21 cellular contexts compared by ENCODE assay signal in the genomic region with DNA sequence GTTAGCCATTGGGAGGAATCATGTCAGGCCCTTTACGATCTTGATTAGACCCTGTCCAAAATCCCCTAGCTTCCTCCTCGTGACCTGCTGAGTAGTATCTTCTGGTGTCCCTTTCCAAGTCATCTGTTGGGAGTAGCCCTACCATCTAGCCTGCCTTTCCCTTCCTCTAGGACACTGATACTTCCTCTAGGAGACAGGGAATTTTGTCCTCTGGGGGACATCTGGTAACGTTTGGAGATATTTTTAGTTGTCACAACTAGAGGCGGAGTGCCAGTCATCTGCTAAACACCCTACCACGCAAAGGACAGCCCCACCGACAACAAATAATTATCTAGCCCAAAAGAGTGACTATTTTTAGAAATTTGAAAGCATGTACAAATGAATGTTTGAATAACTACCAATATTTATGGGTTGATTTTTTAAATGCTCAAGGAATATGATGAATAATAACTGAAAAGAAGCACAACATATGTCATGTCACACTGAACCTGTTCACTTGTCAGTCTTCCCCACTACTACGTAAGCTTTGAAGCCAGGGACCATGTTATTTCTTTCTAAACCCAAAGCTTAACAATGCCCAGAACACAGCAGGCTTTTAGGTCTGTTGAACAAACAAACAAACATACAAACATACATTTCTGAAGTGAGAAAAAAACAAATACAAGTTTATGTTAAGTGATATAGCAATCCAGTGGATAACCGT.
"Had no signal": no experiment of that assay in that cellular context is flagged by ENCODE, and none has a peak within 500 bp of the region (broad histone marks: within the 10 kb centered on the region; RNA-seq: fewer than 3 reads in every experiment).

No MANE protein-coding gene starts in this region.

- H3K27ac Mint-ChIP-seq: activated CD4-positive, alpha-beta T cell treated with anti-CD3 and anti-CD28 coated beads, Interleukin-2, amount 10 ng/mL, durations not matched to agents 7 days and 5 days; activated CD8-positive, alpha-beta T cell treated with anti-CD3 and anti-CD28 coated beads, Interleukin-2, amount 10 ng/mL, durations not matched to agents 7 days and 5 days; activated naive CD4-positive, alpha-beta T cell treated with anti-CD3 and anti-CD28 coated beads for 36 hours; activated naive CD8-positive, alpha-beta T cell treated with anti-CD3 and anti-CD28 coated beads, Interleukin-2, amount 50 U/mL, for 24 hours; activated T-cell treated with anti-CD3 and anti-CD28 coated beads, Interleukin-2, amount 50 U/mL, for 24 hours had no signal

- H3K27ac ChIP-seq: brain microvascular endothelial cell, left lung, pancreas, tibial nerve, uterus had no signal

- ATAC-seq: activated CD8-positive, alpha-beta T cell treated with anti-CD3 and anti-CD28 coated beads, Interleukin-2, amount 10 ng/mL, durations not matched to agents 7 days and 5 days; activated naive CD8-positive, alpha-beta T cell treated with anti-CD3 and anti-CD28 coated beads, Interleukin-2, amount 50 U/mL, for 24 hours; left lung; stimulated activated naive CD8-positive, alpha-beta T cell treated with anti-CD3 and anti-CD28 coated beads, Interleukin-15, Interleukin-2, amounts not matched to agents 100 U/mL and 50 U/mL, for 24 hours had no signal

- H3K4me1 ChIP-seq: left lung, uterus had no signal

- H3K9me3 ChIP-seq: left lung, pancreas, tibial nerve, uterus had no signal

- H3K9me3 Mint-ChIP-seq: activated CD4-positive, alpha-beta T cell treated with anti-CD3 and anti-CD28 coated beads, Interleukin-2, amount 10 ng/mL, durations not matched to agents 7 days and 5 days; activated naive CD4-positive, alpha-beta T cell treated with anti-CD3 and anti-CD28 coated beads for 36 hours; activated naive CD8-positive, alpha-beta T cell treated with anti-CD3 and anti-CD28 coated beads, Interleukin-2, amount 50 U/mL, for 24 hours; activated T-cell treated with anti-CD3 and anti-CD28 coated beads, Interleukin-2, amount 50 U/mL, for 24 hours; naive B cell had no signal

- H3K4me3 Mint-ChIP-seq: activated CD4-positive, alpha-beta T cell treated with anti-CD3 and anti-CD28 coated beads, Interleukin-2, amount 10 ng/mL, durations not matched to agents 7 days and 5 days; activated CD8-positive, alpha-beta T cell treated with anti-CD3 and anti-CD28 coated beads, Interleukin-2, amount 10 ng/mL, durations not matched to agents 7 days and 5 days; activated naive CD4-positive, alpha-beta T cell treated with anti-CD3 and anti-CD28 coated beads for 36 hours; activated naive CD8-positive, alpha-beta T cell treated with anti-CD3 and anti-CD28 coated beads, Interleukin-2, amount 50 U/mL, for 24 hours; activated T-cell treated with anti-CD3 and anti-CD28 coated beads, Interleukin-2, amount 50 U/mL, for 24 hours; naive B cell had no signal

- H3K4me3 ChIP-seq: left lung, pancreas, tibial nerve, uterus had no signal

- H3K27me3 Mint-ChIP-seq: activated CD4-positive, alpha-beta T cell treated with anti-CD3 and anti-CD28 coated beads, Interleukin-2, amount 10 ng/mL, durations not matched to agents 7 days and 5 days; activated naive CD8-positive, alpha-beta T cell treated with anti-CD3 and anti-CD28 coated beads, Interleukin-2, amount 50 U/mL, for 24 hours; activated T-cell treated with anti-CD3 and anti-CD28 coated beads, Interleukin-2, amount 50 U/mL, for 24 hours; naive B cell had no signal

- H3K4me1 Mint-ChIP-seq: activated CD4-positive, alpha-beta T cell treated with anti-CD3 and anti-CD28 coated beads, Interleukin-2, amount 10 ng/mL, durations not matched to agents 7 days and 5 days; activated naive CD8-positive, alpha-beta T cell treated with anti-CD3 and anti-CD28 coated beads, Interleukin-2, amount 50 U/mL, for 24 hours; naive B cell had no signal

- DNase-seq: activated CD4-positive, alpha-beta T cell treated with anti-CD3 and anti-CD28 coated beads, Interleukin-2, amount 10 ng/mL, durations not matched to agents 7 days and 5 days; activated CD8-positive, alpha-beta T cell treated with anti-CD3 and anti-CD28 coated beads, Interleukin-2, amount 10 ng/mL, durations not matched to agents 7 days and 5 days; activated naive CD4-positive, alpha-beta T cell treated with anti-CD3 and anti-CD28 coated beads for 36 hours; activated naive CD8-positive, alpha-beta T cell treated with anti-CD3 and anti-CD28 coated beads, Interleukin-2, amount 50 U/mL, for 24 hours; activated T-cell treated with anti-CD3 and anti-CD28 coated beads, Interleukin-2, amount 50 U/mL, for 24 hours; anterior cingulate cortex; brain microvascular endothelial cell; cerebellar nuclear complex; cortex of kidney; effector CD4-positive, alpha-beta T cell; hippocampal formation; islet precursor cell; left lung; naive B cell; pancreas; stimulated activated CD4-positive, alpha-beta T cell treated with anti-CD3 and anti-CD28 coated beads, Interleukin-2, amount 100 ng/mL, for 24 hours; stimulated activated naive CD8-positive, alpha-beta T cell treated with anti-CD3 and anti-CD28 coated beads, Interleukin-15, Interleukin-2, amounts not matched to agents 100 U/mL and 50 U/mL, for 24 hours; substantia nigra; T1000; uterus had no signal

- H3K36me3 ChIP-seq: brain microvascular endothelial cell, left lung, pancreas, tibial nerve, uterus had no signal

- H3K27me3 ChIP-seq: brain microvascular endothelial cell, left lung, pancreas, tibial nerve, uterus had no signal
